In the genomic region with DNA sequence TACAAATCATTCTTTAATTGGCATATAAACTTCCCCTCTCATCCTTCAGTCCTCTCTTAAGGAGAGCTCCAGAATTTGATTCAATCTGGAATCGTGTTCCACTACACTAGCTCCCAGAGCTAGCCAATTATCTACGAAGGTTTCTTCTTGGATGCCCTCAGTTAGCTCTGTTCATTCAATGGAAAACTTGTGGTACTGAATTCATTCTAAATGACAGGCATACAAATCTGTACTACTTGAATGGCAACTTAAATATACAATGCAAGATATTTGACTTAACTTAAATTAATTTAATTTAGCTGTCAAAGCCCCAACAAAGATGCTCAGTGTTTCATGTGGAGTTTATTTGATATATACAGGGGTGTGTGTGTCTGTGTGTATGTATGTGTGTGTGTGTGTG, we compare ENCODE assay signal across 17 cellular contexts.
DNase-seq lines count a peak whose midpoint lies in the region; ATAC-seq and TF ChIP-seq lines count a peak whose summit lies in the region.
"Had no signal": no experiment of that assay in that cellular context is flagged by ENCODE, and none has a peak within 500 bp of the region (broad histone marks: within the 10 kb centered on the region; RNA-seq: fewer than 3 reads in every experiment).

No MANE protein-coding gene starts in this region.

- TF ChIP-seq CTCF in kidney epithelial cell (IDR thresholded peaks at IDR 0.05; ENCODE audit: insufficient read depth, low read length, poor library complexity, severe bottlenecking) = no peak
- TF ChIP-seq CTCF in nephron (IDR thresholded peaks at IDR 0.05; ENCODE audit: unreplicated experiment in 3 of 3) = no peak

- no peaks in the 10 kb centered on the region for H3K27me3 ChIP-seq in kidney epithelial cell (ENCODE audit: control insufficient read depth, insufficient read depth, low read length)
- H3K27me3 ChIP-seq: BLaER1 treated with 17β-estradiol and CSF1 and Interleukin-3, amounts not matched to agents 10 nM and 100 nM had no signal

- no peak for ATAC-seq in GM18867 (IDR thresholded peaks at IDR 0.05; ENCODE audit: unreplicated experiment)
- ATAC-seq in naive thymus-derived CD8-positive, alpha-beta T cell = no peak
- ATAC-seq: CD8-positive, alpha-beta T cell; HepG2 had no signal

- H3K36me3 Mint-ChIP-seq in nephron (ENCODE audit: low read depth) = no peaks in the 10 kb centered on the region
- no peaks in the 10 kb centered on the region for H3K36me3 Mint-ChIP-seq in naive thymus-derived CD8-positive, alpha-beta T cell
- H3K36me3 Mint-ChIP-seq: CD8-positive, alpha-beta T cell; IgD-negative memory B cell had no signal

- H3K27ac Mint-ChIP-seq in nephron = peak overlapping the region; percentile 3 to 54 (median 32)
- no peak overlapping the region for H3K27ac Mint-ChIP-seq in naive thymus-derived CD8-positive, alpha-beta T cell
- H3K27ac Mint-ChIP-seq: B cell; CD8-positive, alpha-beta T cell; IgD-negative memory B cell had no signal

- no peak overlapping the region for H3K4me3 Mint-ChIP-seq in nephron
- no peak overlapping the region for H3K4me3 Mint-ChIP-seq in naive thymus-derived CD8-positive, alpha-beta T cell
- H3K4me3 Mint-ChIP-seq: B cell; CD8-positive, alpha-beta T cell; H9; IgD-negative memory B cell had no signal

- DNase-seq in DMS79 treated with DMSO at 0.1 percent for 48 hours (lab: John Stamatoyannopoulos, UW) (peak; percentile 20), DMS79 (lab: John Stamatoyannopoulos, UW) (no peak), kidney epithelial cell (ENCODE audit: low read depth) (peak; percentile 9), NCI-H146 (lab: John Stamatoyannopoulos, UW) (no peak)
- DNase-seq in naive thymus-derived CD8-positive, alpha-beta T cell = no peak
- DNase-seq: CD8-positive, alpha-beta T cell; DMS 273 treated with DMSO at 0.1 percent for 48 hours; DMS53; GF-D8; H9; KBM-7 had no signal

- POLR2A ChIA-PET in naive thymus-derived CD8-positive, alpha-beta T cell (lab: Charles Lee) = no interaction called here

- H3K36me3 ChIP-seq in kidney epithelial cell (ENCODE audit: control insufficient read depth, insufficient read depth, low read length) = no peaks in the 10 kb centered on the region
- H3K36me3 ChIP-seq: BLaER1 treated with 17β-estradiol and CSF1 and Interleukin-3, amounts not matched to agents 10 nM and 100 nM had no signal

- H3K4me3 ChIP-seq in kidney epithelial cell (ENCODE audit: low read depth, low read length) = no peak overlapping the region
- H3K4me3 ChIP-seq: BLaER1 treated with 17β-estradiol and CSF1 and Interleukin-3, amounts not matched to agents 10 nM and 100 nM had no signal

- no peaks in the 10 kb centered on the region for H3K9me3 Mint-ChIP-seq in nephron
- H3K9me3 Mint-ChIP-seq in naive thymus-derived CD8-positive, alpha-beta T cell = peaks cover 0 to 11% (median 0%) of the 10 kb centered on the region in 9 donors
- H3K9me3 Mint-ChIP-seq: CD8-positive, alpha-beta T cell; H9 had no signal

- H3K4me1 Mint-ChIP-seq in nephron = no peaks in the 10 kb centered on the region
- H3K4me1 Mint-ChIP-seq in naive thymus-derived CD8-positive, alpha-beta T cell = no peaks in the 10 kb centered on the region
- H3K4me1 Mint-ChIP-seq: B cell, IgD-negative memory B cell had no signal

- H3K27me3 Mint-ChIP-seq in nephron (ENCODE audit: low read depth) = no peaks in the 10 kb centered on the region
- no peaks in the 10 kb centered on the region for H3K27me3 Mint-ChIP-seq in naive thymus-derived CD8-positive, alpha-beta T cell
- H3K27me3 Mint-ChIP-seq: B cell, IgD-negative memory B cell had no signal

Comparison
In these comparisons a context has a peak if more than half of its experiments do, and no peak if none do; other contexts are left out.
1. DNase-seq: peak in DMS79 treated with DMSO at 0.1 percent for 48 hours (single experiment) and kidney epithelial cell (single experiment); none in DMS79 (single experiment), naive thymus-derived CD8-positive, alpha-beta T cell (0 of 10) and NCI-H146 (single experiment).
2. H3K27ac Mint-ChIP-seq: peak in nephron (3 of 3); none in naive thymus-derived CD8-positive, alpha-beta T cell (0 of 10).